Comparison of ENCODE assay signal across 23 cellular contexts in the genomic region with DNA sequence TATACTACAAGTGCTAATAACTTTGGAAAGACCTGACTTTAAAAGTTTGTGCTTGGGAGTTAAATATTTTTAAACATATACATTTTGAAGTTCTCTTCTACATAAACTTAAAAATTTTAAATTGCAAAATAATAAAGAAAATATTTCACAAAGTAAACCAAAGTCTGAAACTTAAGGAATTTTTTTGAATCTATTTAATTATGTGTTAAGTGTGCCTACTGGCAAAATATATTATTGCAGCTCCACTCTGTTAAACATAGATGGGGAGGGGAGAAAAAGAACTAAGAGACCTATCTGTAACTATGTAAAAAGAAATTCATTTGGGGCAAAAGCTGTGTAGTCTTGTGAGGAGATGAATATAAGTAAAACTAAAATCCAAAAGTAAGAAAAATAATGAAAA.
DNase-seq lines count a peak whose midpoint lies in the region; ATAC-seq and TF ChIP-seq lines count a peak whose summit lies in the region.
"Had no signal": no experiment of that assay in that cellular context is flagged by ENCODE, and none has a peak within 500 bp of the region (broad histone marks: within the 10 kb centered on the region; RNA-seq: fewer than 3 reads in every experiment).

No MANE protein-coding gene starts in this region.

- no peaks in the 10 kb centered on the region for H3K79me2 ChIP-seq in MM.1S (ENCODE audit: low read length)

- no peak overlapping the region for H3K27ac ChIP-seq in MM.1S (ENCODE audit: low read length)
- H3K27ac ChIP-seq: left ventricle myocardium inferior, psoas muscle, skin epidermis, stomach, tibial artery had no signal

- H3K4me3 Mint-ChIP-seq in progenitor cell of endocrine pancreas (ENCODE audit: low read depth), result no peak overlapping the region
- H3K4me3 Mint-ChIP-seq: activated CD8-positive, alpha-beta T cell treated with anti-CD3 and anti-CD28 coated beads for 36 hours had no signal

- no peaks in the 10 kb centered on the region for H4K20me1 ChIP-seq in MM.1S (ENCODE audit: insufficient read depth, low read length)

- no peaks in the 10 kb centered on the region for H3K4me1 ChIP-seq in MM.1S (ENCODE audit: low read length)
- H3K4me1 ChIP-seq: left ventricle myocardium inferior, psoas muscle, stomach, tibial artery had no signal

- no peaks in the 10 kb centered on the region for H3K27me3 Mint-ChIP-seq in progenitor cell of endocrine pancreas
- H3K27me3 Mint-ChIP-seq: activated CD8-positive, alpha-beta T cell treated with anti-CD3 and anti-CD28 coated beads for 36 hours had no signal

- H3K9me3 Mint-ChIP-seq in progenitor cell of endocrine pancreas (ENCODE audit: low read depth), result no peaks in the 10 kb centered on the region
- H3K9me3 Mint-ChIP-seq: activated CD8-positive, alpha-beta T cell treated with anti-CD3 and anti-CD28 coated beads for 36 hours; activated naive CD4-positive, alpha-beta T cell treated with anti-CD3 and anti-CD28 coated beads, Interleukin-2, amount 50 U/mL, for 72 hours had no signal

- no peaks in the 10 kb centered on the region for H3F3A ChIP-seq in MM.1S (ENCODE audit: insufficient read depth, low read length)

- H3K36me3 Mint-ChIP-seq in progenitor cell of endocrine pancreas (ENCODE audit: insufficient read depth), result no peaks in the 10 kb centered on the region
- H3K36me3 Mint-ChIP-seq: activated naive CD4-positive, alpha-beta T cell treated with anti-CD3 and anti-CD28 coated beads, Interleukin-2, amount 50 U/mL, for 72 hours had no signal

- no peaks in the 10 kb centered on the region for H3K9me2 ChIP-seq in MM.1S (replicated peaks; ENCODE audit: insufficient read depth, low read length)

- no peak overlapping the region for H3K4me3 ChIP-seq in MM.1S (ENCODE audit: low read length)
- no peak overlapping the region for H3K4me3 ChIP-seq in cardiac fibroblast (replicated peaks in 1 of 2; ENCODE audit: low read depth in 2 of 2, low read length in 2 of 2)
- H3K4me3 ChIP-seq: left ventricle myocardium inferior, psoas muscle, skin epidermis, stomach, tibial artery had no signal

- no peaks in the 10 kb centered on the region for H3K9me3 ChIP-seq in MM.1S (replicated peaks; ENCODE audit: insufficient read depth, low read length)
- H3K9me3 ChIP-seq: left ventricle myocardium inferior, psoas muscle, stomach, tibial artery had no signal

- H2AFZ ChIP-seq in MM.1S (ENCODE audit: low read length), result no peak overlapping the region

- no peak overlapping the region for H3K27ac Mint-ChIP-seq in progenitor cell of endocrine pancreas
- H3K27ac Mint-ChIP-seq: activated CD8-positive, alpha-beta T cell treated with anti-CD3 and anti-CD28 coated beads for 36 hours; activated naive CD4-positive, alpha-beta T cell treated with anti-CD3 and anti-CD28 coated beads, Interleukin-2, amount 50 U/mL, for 72 hours had no signal

- no peaks in the 10 kb centered on the region for H3K4me1 Mint-ChIP-seq in progenitor cell of endocrine pancreas (ENCODE audit: low read depth)

- TF ChIP-seq CTCF in MM.1S (IDR thresholded peaks at IDR 0.05; ENCODE audit: low read length) (0 out of 2 replicates have a peak, but pooled peaks have one; percentile 7), cardiac fibroblast (IDR thresholded peaks at IDR 0.05; ENCODE audit: low read depth, low read length) (peak; percentile 5), progenitor cell of endocrine pancreas (IDR thresholded peaks at IDR 0.05; ENCODE audit: unreplicated experiment) (peak; percentile 37)

- DNase-seq in NCI-H1694 treated with DMSO at 0.1 percent for 48 hours (lab: John Stamatoyannopoulos, UW), result peak; percentile 6
- no peak for DNase-seq in NCI-H1694 (lab: John Stamatoyannopoulos, UW)
- no peak for DNase-seq in MM.1S
- DNase-seq in cardiac fibroblast (ENCODE audit: low read depth in 2 of 2), result no peak
- no peak for DNase-seq in progenitor cell of endocrine pancreas (ENCODE audit: low spot score, unreplicated experiment)
- no peak for DNase-seq in NCI-H2196 (lab: John Stamatoyannopoulos, UW; ENCODE audit: unreplicated experiment)
- no peak for DNase-seq in cortex of kidney (lab: John Stamatoyannopoulos, UW)
- DNase-seq: activated CD8-positive, alpha-beta T cell treated with anti-CD3 and anti-CD28 coated beads for 36 hours; dermis blood vessel endothelial cell; DMS79 treated with DMSO at 0.1 percent for 48 hours; left ventricle myocardium inferior; mesendoderm; NCI-H1092; NCI-H187 treated with DMSO at 0.1 percent for 48 hours; psoas muscle; stimulated activated CD4-positive, alpha-beta T cell treated with anti-CD3 and anti-CD28 coated beads, Interleukin-1b, Interleukin-23, amount 100 ng/mL, for 48 hours; stomach; T-helper 2 cell; tibial artery had no signal

- no peak overlapping the region for H3K4me2 ChIP-seq in MM.1S (ENCODE audit: low read depth, low read length)

- no peak overlapping the region for H3K9ac ChIP-seq in MM.1S (ENCODE audit: low read length)

- no peaks in the 10 kb centered on the region for H3K36me3 ChIP-seq in MM.1S (replicated peaks; ENCODE audit: insufficient read depth, low read length)
- H3K36me3 ChIP-seq: left ventricle myocardium inferior, stomach, tibial artery had no signal

- H3K27me3 ChIP-seq in MM.1S (replicated peaks; ENCODE audit: insufficient read depth, low read length), result no peaks in the 10 kb centered on the region
- H3K27me3 ChIP-seq: stomach, tibial artery had no signal

- no peak for ATAC-seq in HG02840 (IDR thresholded peaks at IDR 0.05; ENCODE audit: low FRiP score, unreplicated experiment)
- ATAC-seq: activated CD8-positive, alpha-beta T cell treated with anti-CD3 and anti-CD28 coated beads for 36 hours; activated naive CD4-positive, alpha-beta T cell treated with anti-CD3 and anti-CD28 coated beads, Interleukin-2, amount 50 U/mL, for 72 hours; psoas muscle; SK-N-SH treated with all-trans-retinoic acid at 6 μM for 48 hours had no signal
